22 cellular contexts compared by ENCODE assay signal in genomic region chr2:18245375-18245774, GRCh38.
"Had no signal": no experiment of that assay in that cellular context is flagged by ENCODE, and none has a peak within 500 bp of the region (broad histone marks: within the 10 kb centered on the region; RNA-seq: fewer than 3 reads in every experiment).

No MANE protein-coding gene starts in this region.

- H3K27me3 ChIP-seq: neural progenitor cell, suprapubic skin, transverse colon, uterus had no signal

- H3K27me3 Mint-ChIP-seq: stimulated activated naive CD8-positive, alpha-beta T cell treated with anti-CD3 and anti-CD28 coated beads, Interleukin-15, amount 100 ng/mL, for 72 hours had no signal

- H3K36me3 ChIP-seq: left ventricle myocardium inferior, neural progenitor cell, prostate gland, suprapubic skin, transverse colon, uterus had no signal

- H3K4me1 Mint-ChIP-seq: memory B cell; naive thymus-derived CD4-positive, alpha-beta T cell; neural progenitor cell; stimulated activated naive CD8-positive, alpha-beta T cell treated with anti-CD3 and anti-CD28 coated beads, Interleukin-15, amount 100 ng/mL, for 72 hours had no signal

- H3K27ac Mint-ChIP-seq: activated naive CD4-positive, alpha-beta T cell treated with anti-CD3 and anti-CD28 coated beads for 36 hours; endodermal cell; memory B cell; naive thymus-derived CD4-positive, alpha-beta T cell; neural progenitor cell had no signal

- H3K9me3 Mint-ChIP-seq: activated naive CD4-positive, alpha-beta T cell treated with anti-CD3 and anti-CD28 coated beads for 36 hours; activated T-cell treated with anti-CD3 and anti-CD28 coated beads, Interleukin-2, amount 50 U/mL, for 4 hours; brain; endodermal cell; memory B cell; neural progenitor cell; stimulated activated naive CD8-positive, alpha-beta T cell treated with anti-CD3 and anti-CD28 coated beads, Interleukin-15, amount 100 ng/mL, for 72 hours had no signal

- H2AFZ ChIP-seq: neural progenitor cell had no signal

- H3K4me1 ChIP-seq: neural progenitor cell, prostate gland, suprapubic skin, transverse colon, uterus had no signal

- ATAC-seq: activated CD4-positive, CD25-positive, alpha-beta regulatory T cell treated with anti-CD3 and anti-CD28 coated beads, Interleukin-2, amount 50 U/mL, for 24 hours; activated T-cell treated with anti-CD3 and anti-CD28 coated beads, Interleukin-2, amount 50 U/mL, for 4 hours; naive thymus-derived CD4-positive, alpha-beta T cell; stimulated activated naive CD8-positive, alpha-beta T cell treated with anti-CD3 and anti-CD28 coated beads, Interleukin-15, amount 100 ng/mL, for 72 hours had no signal

- H3K9me3 ChIP-seq: left ventricle myocardium inferior, prostate gland, suprapubic skin, transverse colon, uterus had no signal

- H3K4me3 ChIP-seq: left ventricle myocardium inferior, neural progenitor cell, prostate gland, skin epidermis, suprapubic skin, transverse colon, uterus had no signal

- H3K4me2 ChIP-seq: neural progenitor cell had no signal

- DNase-seq: activated CD4-positive, alpha-beta T cell treated with anti-CD3 and anti-CD28 coated beads, Interleukin-2, amount 50 U/mL, for 1 hour; activated CD8-positive, alpha-beta memory T cell treated with anti-CD3 and anti-CD28 coated beads, Interleukin-2, amount 50 U/mL, for 4 hours; activated naive CD4-positive, alpha-beta T cell treated with anti-CD3 and anti-CD28 coated beads for 36 hours; activated T-cell treated with anti-CD3 and anti-CD28 coated beads, Interleukin-2, amount 50 U/mL, for 4 hours; central memory CD4-positive, alpha-beta T cell; foreskin melanocyte; hypothalamus; kidney; left ventricle myocardium inferior; naive thymus-derived CD4-positive, alpha-beta T cell; right cardiac atrium; stimulated activated naive CD8-positive, alpha-beta T cell treated with anti-CD3 and anti-CD28 coated beads, Interleukin-15, amount 100 ng/mL, for 72 hours; transverse colon; uterus had no signal

- H3K27ac ChIP-seq: left ventricle myocardium inferior, neural progenitor cell, prostate gland, skin epidermis, suprapubic skin, transverse colon, uterus had no signal

- H3K36me3 Mint-ChIP-seq: brain; memory B cell; naive thymus-derived CD4-positive, alpha-beta T cell; neural progenitor cell had no signal

- H3K4me3 Mint-ChIP-seq: activated naive CD4-positive, alpha-beta T cell treated with anti-CD3 and anti-CD28 coated beads for 36 hours; activated T-cell treated with anti-CD3 and anti-CD28 coated beads, Interleukin-2, amount 50 U/mL, for 4 hours; brain; endodermal cell; memory B cell; naive thymus-derived CD4-positive, alpha-beta T cell; neural progenitor cell; stimulated activated naive CD8-positive, alpha-beta T cell treated with anti-CD3 and anti-CD28 coated beads, Interleukin-15, amount 100 ng/mL, for 72 hours had no signal
